Comparison of ENCODE assay signal across 35 cellular contexts in genomic region chr1:234748713-234749112, GRCh38.
"Had no signal": no experiment of that assay in that cellular context is flagged by ENCODE, and none has a peak within 500 bp of the region (broad histone marks: within the 10 kb centered on the region; RNA-seq: fewer than 3 reads in every experiment).

No MANE protein-coding gene starts in this region.

- H3K27me3 ChIP-seq: adrenal gland, body of pancreas, brain microvascular endothelial cell, breast epithelium had no signal

- H3K36me3 ChIP-seq: adrenal gland, brain microvascular endothelial cell, breast epithelium had no signal

- ATAC-seq: activated CD8-positive, alpha-beta T cell treated with anti-CD3 and anti-CD28 coated beads for 36 hours; activated naive CD4-positive, alpha-beta T cell treated with anti-CD3 and anti-CD28 coated beads, Interleukin-2, amount 50 U/mL, for 72 hours; activated T-cell treated with anti-CD3 and anti-CD28 coated beads, Interleukin-2, amount 50 U/mL, for 4 hours; activated T-cell treated with anti-CD3 and anti-CD28 coated beads, Interleukin-2, amount 50 U/mL, for 72 hours; activated T-helper 17 cell treated with anti-CD3 and anti-CD28 coated beads, Interleukin-2, amount 50 U/mL, for 72 hours; body of pancreas had no signal

- H3K27me3 Mint-ChIP-seq: activated B cell treated with CpG ODN at 0.5 μM for 24 hours; activated CD4-positive, alpha-beta memory T cell treated with anti-CD3 and anti-CD28 coated beads for 36 hours; activated CD4-positive, alpha-beta T cell treated with anti-CD3 and anti-CD28 coated beads, Interleukin-2, amount 10 ng/mL, durations not matched to agents 24 days and 14 days; activated CD8-positive, alpha-beta T cell treated with anti-CD3 and anti-CD28 coated beads for 36 hours; activated naive CD8-positive, alpha-beta T cell treated with anti-CD3 and anti-CD28 coated beads for 36 hours; activated T-helper 17 cell treated with anti-CD3 and anti-CD28 coated beads, Interleukin-2, amount 50 U/mL, for 72 hours had no signal

- H3K27ac Mint-ChIP-seq: activated B cell treated with CpG ODN at 0.5 μM for 24 hours; activated CD4-positive, alpha-beta memory T cell treated with anti-CD3 and anti-CD28 coated beads for 36 hours; activated CD4-positive, alpha-beta T cell treated with anti-CD3 and anti-CD28 coated beads, Interleukin-2, amount 10 ng/mL, durations not matched to agents 24 days and 14 days; activated CD8-positive, alpha-beta T cell treated with anti-CD3 and anti-CD28 coated beads for 36 hours; activated naive CD4-positive, alpha-beta T cell treated with anti-CD3 and anti-CD28 coated beads for 36 hours; activated naive CD4-positive, alpha-beta T cell treated with anti-CD3 and anti-CD28 coated beads, Interleukin-2, amount 50 U/mL, for 72 hours; activated naive CD8-positive, alpha-beta T cell treated with anti-CD3 and anti-CD28 coated beads for 36 hours; activated T-cell treated with anti-CD3 and anti-CD28 coated beads, Interleukin-2, amount 50 U/mL, for 72 hours; activated T-helper 1 cell treated with anti-CD3 and anti-CD28 coated beads, Interleukin-12 subunit alpha, Interleukin-12 subunit beta, Interleukin-2, Interleukin-4 antibody, amounts not matched to agents 30 ng/mL and 10 ng/mL and 1 ng/mL, durations not matched to agents 14 hours and 24 hours and 36 hours; activated T-helper 17 cell treated with anti-CD3 and anti-CD28 coated beads, Interleukin-2, amount 50 U/mL, for 72 hours; T-helper 1 cell treated with Interleukin-12 subunit alpha and Interleukin-12 subunit beta and Interleukin-4 antibody, amounts not matched to agents 30 μg/mL and 1 μg/mL, for 36 hours; T-helper 2 cell treated with Interferon-gamma antibody and Interleukin-4, amounts not matched to agents 5 μg/mL and 100 μg/mL, for 36 hours had no signal

- DNase-seq: activated B cell treated with CpG ODN at 0.5 μM for 24 hours; activated CD4-positive, alpha-beta memory T cell treated with anti-CD3 and anti-CD28 coated beads for 36 hours; activated CD4-positive, alpha-beta T cell treated with anti-CD3 and anti-CD28 coated beads for 4 hours; activated CD4-positive, alpha-beta T cell treated with anti-CD3 and anti-CD28 coated beads, Interleukin-2, amount 10 ng/mL, durations not matched to agents 24 days and 14 days; activated CD4-positive, alpha-beta T cell treated with anti-CD3 and anti-CD28 coated beads, Interleukin-2, amount 50 U/mL, for 1 hour; activated CD4-positive, alpha-beta T cell treated with anti-CD3 and anti-CD28 coated beads, Interleukin-2, amount 50 U/mL, for 4 hours; activated CD4-positive, CD25-positive, alpha-beta regulatory T cell treated with anti-CD3 and anti-CD28 coated beads, Interleukin-2, amount 50 U/mL, for 72 hours; activated CD8-positive, alpha-beta memory T cell treated with anti-CD3 and anti-CD28 coated beads, Interleukin-2, amount 50 U/mL, for 4 hours; activated CD8-positive, alpha-beta T cell treated with anti-CD3 and anti-CD28 coated beads for 36 hours; activated effector memory CD4-positive, alpha-beta T cell treated with anti-CD3 and anti-CD28 coated beads, Interleukin-2, amount 50 U/mL, for 16 hours; activated gamma-delta T cell treated with Interleukin-2 at 50 U/mL for 16 hours; activated naive CD4-positive, alpha-beta T cell; activated naive CD4-positive, alpha-beta T cell treated with anti-CD3 and anti-CD28 coated beads for 36 hours; activated naive CD4-positive, alpha-beta T cell treated with anti-CD3 and anti-CD28 coated beads, Interleukin-2, amount 50 U/mL, for 16 hours; activated naive CD8-positive, alpha-beta T cell treated with anti-CD3 and anti-CD28 coated beads for 36 hours; activated T-cell treated with anti-CD3 and anti-CD28 coated beads for 4 hours; activated T-cell treated with anti-CD3 and anti-CD28 coated beads, Interleukin-2, amount 50 U/mL, for 1 hour; activated T-cell treated with anti-CD3 and anti-CD28 coated beads, Interleukin-2, amount 50 U/mL, for 4 hours; activated T-cell treated with anti-CD3 and anti-CD28 coated beads, Interleukin-2, amount 50 U/mL, for 72 hours; adrenal gland; amniotic stem cell; body of pancreas; brain microvascular endothelial cell; central memory CD4-positive, alpha-beta T cell; T-helper 2 cell; T-helper 9 cell had no signal

- H3K9me3 Mint-ChIP-seq: activated B cell treated with CpG ODN at 0.5 μM for 24 hours; activated CD4-positive, alpha-beta memory T cell treated with anti-CD3 and anti-CD28 coated beads for 36 hours; activated CD4-positive, alpha-beta T cell treated with anti-CD3 and anti-CD28 coated beads, Interleukin-2, amount 10 ng/mL, durations not matched to agents 24 days and 14 days; activated CD8-positive, alpha-beta T cell treated with anti-CD3 and anti-CD28 coated beads for 36 hours; activated naive CD4-positive, alpha-beta T cell treated with anti-CD3 and anti-CD28 coated beads for 36 hours; activated naive CD4-positive, alpha-beta T cell treated with anti-CD3 and anti-CD28 coated beads, Interleukin-2, amount 50 U/mL, for 72 hours; activated naive CD8-positive, alpha-beta T cell treated with anti-CD3 and anti-CD28 coated beads for 36 hours; activated T-cell treated with anti-CD3 and anti-CD28 coated beads, Interleukin-2, amount 50 U/mL, for 4 hours; activated T-cell treated with anti-CD3 and anti-CD28 coated beads, Interleukin-2, amount 50 U/mL, for 72 hours; activated T-helper 1 cell treated with anti-CD3 and anti-CD28 coated beads, Interleukin-12 subunit alpha, Interleukin-12 subunit beta, Interleukin-2, Interleukin-4 antibody, amounts not matched to agents 30 ng/mL and 10 ng/mL and 1 ng/mL, durations not matched to agents 14 hours and 24 hours and 36 hours; activated T-helper 17 cell treated with anti-CD3 and anti-CD28 coated beads, Interleukin-2, amount 50 U/mL, for 72 hours; T-helper 1 cell treated with Interleukin-12 subunit alpha and Interleukin-12 subunit beta and Interleukin-4 antibody, amounts not matched to agents 30 μg/mL and 1 μg/mL, for 36 hours; T-helper 2 cell treated with Interferon-gamma antibody and Interleukin-4, amounts not matched to agents 5 μg/mL and 100 μg/mL, for 36 hours had no signal

- H3K4me3 Mint-ChIP-seq: activated B cell treated with CpG ODN at 0.5 μM for 24 hours; activated CD4-positive, alpha-beta memory T cell treated with anti-CD3 and anti-CD28 coated beads for 36 hours; activated CD4-positive, alpha-beta T cell treated with anti-CD3 and anti-CD28 coated beads, Interleukin-2, amount 10 ng/mL, durations not matched to agents 24 days and 14 days; activated CD8-positive, alpha-beta T cell treated with anti-CD3 and anti-CD28 coated beads for 36 hours; activated naive CD4-positive, alpha-beta T cell treated with anti-CD3 and anti-CD28 coated beads for 36 hours; activated naive CD8-positive, alpha-beta T cell treated with anti-CD3 and anti-CD28 coated beads for 36 hours; activated T-cell treated with anti-CD3 and anti-CD28 coated beads, Interleukin-2, amount 50 U/mL, for 4 hours; activated T-cell treated with anti-CD3 and anti-CD28 coated beads, Interleukin-2, amount 50 U/mL, for 72 hours; activated T-helper 1 cell treated with anti-CD3 and anti-CD28 coated beads, Interleukin-12 subunit alpha, Interleukin-12 subunit beta, Interleukin-2, Interleukin-4 antibody, amounts not matched to agents 30 ng/mL and 10 ng/mL and 1 ng/mL, durations not matched to agents 14 hours and 24 hours and 36 hours; activated T-helper 17 cell treated with anti-CD3 and anti-CD28 coated beads, Interleukin-2, amount 50 U/mL, for 72 hours; T-helper 1 cell treated with Interleukin-12 subunit alpha and Interleukin-12 subunit beta and Interleukin-4 antibody, amounts not matched to agents 30 μg/mL and 1 μg/mL, for 36 hours; T-helper 2 cell treated with Interferon-gamma antibody and Interleukin-4, amounts not matched to agents 5 μg/mL and 100 μg/mL, for 36 hours had no signal

- H3K4me3 ChIP-seq: adrenal gland, body of pancreas, breast epithelium had no signal

- H3K27ac ChIP-seq: adrenal gland, brain microvascular endothelial cell, breast epithelium, VCaP had no signal

- FAIRE-seq: astrocyte, TTC549 had no signal

- H3K4me1 Mint-ChIP-seq: activated B cell treated with CpG ODN at 0.5 μM for 24 hours; activated naive CD8-positive, alpha-beta T cell treated with anti-CD3 and anti-CD28 coated beads for 36 hours; activated T-helper 17 cell treated with anti-CD3 and anti-CD28 coated beads, Interleukin-2, amount 50 U/mL, for 72 hours had no signal

- H3K9me3 ChIP-seq: adrenal gland, body of pancreas, breast epithelium had no signal

- H3K36me3 Mint-ChIP-seq: activated CD4-positive, alpha-beta memory T cell treated with anti-CD3 and anti-CD28 coated beads for 36 hours; activated naive CD4-positive, alpha-beta T cell treated with anti-CD3 and anti-CD28 coated beads, Interleukin-2, amount 50 U/mL, for 72 hours; activated naive CD8-positive, alpha-beta T cell treated with anti-CD3 and anti-CD28 coated beads for 36 hours had no signal
